Comparison of ENCODE assay signal across 22 cellular contexts in genomic region chr7:137689761-137690160, GRCh38.
DNase-seq lines count a peak whose midpoint lies in the region; ATAC-seq, FAIRE-seq and TF ChIP-seq lines count a peak whose summit lies in the region.
"Had no signal": no experiment of that assay in that cellular context is flagged by ENCODE, and none has a peak within 500 bp of the region (broad histone marks: within the 10 kb centered on the region; RNA-seq: fewer than 3 reads in every experiment).

No MANE protein-coding gene starts in this region.

- H3K79me2 ChIP-seq in GM23338 (replicated peaks; ENCODE audit: insufficient read depth), result no peaks in the 10 kb centered on the region

- no peak overlapping the region for H3K27ac ChIP-seq in GM23338 (ENCODE audit: low read depth)
- H3K27ac ChIP-seq: BLaER1 treated with 17β-estradiol and CSF1 and Interleukin-3, amounts not matched to agents 10 nM and 100 nM; C4-2B had no signal

- H3K27me3 ChIP-seq in GM23338 (ENCODE audit: insufficient read depth), result no peaks in the 10 kb centered on the region
- H3K27me3 ChIP-seq: BLaER1 treated with 17β-estradiol and CSF1 and Interleukin-3, amounts not matched to agents 10 nM and 100 nM had no signal

- TF ChIP-seq CTCF in GM23338 (conservative IDR thresholded peaks at IDR 0.05; ENCODE audit: low read depth in 2 of 2) (no peak), neural crest cell (conservative IDR thresholded peaks at IDR 0.05) (no peak)

- H3K9me2 ChIP-seq in GM23338 (ENCODE audit: insufficient read depth), result peaks cover 7% of the 10 kb centered on the region; the same call in 1 of the 2 replicates

- H2AFZ ChIP-seq in GM23338, result 0 out of 2 replicates have a peak overlapping the region, but pooled peaks have one; percentile 9

- DNase-seq in GM23338 (ENCODE audit: low spot score) (no peak), dermis blood vessel endothelial cell (peak; percentile 54), neural crest cell (ENCODE audit: low read depth, low spot score) (no peak), GM19239 (ENCODE audit: insufficient read length, low spot score) (no peak), medulla oblongata (ENCODE audit: extremely low spot score) (no peak), HK-2 (ENCODE audit: unreplicated experiment) (no peak), iPS-NIHi7 (ENCODE audit: extremely low spot score) (no peak)
- DNase-seq: 8988T; AML-193; Caco-2; Calu3; CD4-positive, alpha-beta T cell; CD8-positive, alpha-beta T cell; DMS79 treated with DMSO at 0.1 percent for 48 hours; GF-D8 had no signal

- H3K27ac Mint-ChIP-seq in GM23338 (no peak overlapping the region), neural crest cell (ENCODE audit: unreplicated experiment) (peak overlapping the region; percentile 24)
- H3K27ac Mint-ChIP-seq: B cell; CD4-positive, alpha-beta T cell; CD8-positive, alpha-beta T cell had no signal

- H3K4me1 ChIP-seq in GM23338 (ENCODE audit: insufficient read depth), result 0 out of 2 replicates have a peak, but pooled peaks cover 6% of the 10 kb centered on the region
- H3K4me1 ChIP-seq: Caco-2 had no signal

- H3K9me3 Mint-ChIP-seq in GM23338 (no peaks in the 10 kb centered on the region), neural crest cell (no peaks in the 10 kb centered on the region)
- H3K9me3 Mint-ChIP-seq: CD4-positive, alpha-beta T cell; CD8-positive, alpha-beta T cell had no signal

- ATAC-seq in GM23338, result no peak
- ATAC-seq: CD8-positive, alpha-beta T cell had no signal

- H3K4me1 Mint-ChIP-seq in GM23338 (no peaks in the 10 kb centered on the region; the same call in 1 of the 3 replicates), neural crest cell (no peaks in the 10 kb centered on the region)
- H3K4me1 Mint-ChIP-seq: B cell had no signal

- H3K4me3 ChIP-seq in GM23338, result no peak overlapping the region
- H3K4me3 ChIP-seq: BLaER1 treated with 17β-estradiol and CSF1 and Interleukin-3, amounts not matched to agents 10 nM and 100 nM had no signal

- H3K4me3 Mint-ChIP-seq in GM23338 (no peak overlapping the region), neural crest cell (no peak overlapping the region)
- H3K4me3 Mint-ChIP-seq: B cell; CD4-positive, alpha-beta T cell; CD8-positive, alpha-beta T cell had no signal

- H4K20me1 ChIP-seq in GM23338 (replicated peaks; ENCODE audit: insufficient read depth), result no peaks in the 10 kb centered on the region
- H4K20me1 ChIP-seq: BLaER1 treated with 17β-estradiol and CSF1 and Interleukin-3, amounts not matched to agents 10 nM and 100 nM had no signal

- H3K36me3 Mint-ChIP-seq in GM23338 (ENCODE audit: low read depth), result no peaks in the 10 kb centered on the region
- H3K36me3 Mint-ChIP-seq in neural crest cell (ENCODE audit: low read depth), result no peaks in the 10 kb centered on the region
- H3K36me3 Mint-ChIP-seq: CD8-positive, alpha-beta T cell had no signal

- no peak overlapping the region for H3K4me2 ChIP-seq in GM23338
- H3K4me2 ChIP-seq: BLaER1 treated with 17β-estradiol and CSF1 and Interleukin-3, amounts not matched to agents 10 nM and 100 nM had no signal

- FAIRE-seq in GM19239 (lab: Jason Lieb, UNC), result no peak
- FAIRE-seq: A204.1, D721Med, G401.6, GM12891 had no signal

- H3F3A ChIP-seq in GM23338 (replicated peaks; ENCODE audit: low read depth), result no peaks in the 10 kb centered on the region

- H3K27me3 Mint-ChIP-seq in GM23338 (ENCODE audit: insufficient read depth, low read depth, poor library complexity) (no peaks in the 10 kb centered on the region), neural crest cell (ENCODE audit: low read depth) (no peaks in the 10 kb centered on the region)

- no peaks in the 10 kb centered on the region for H3K36me3 ChIP-seq in GM23338 (ENCODE audit: insufficient read depth)
- H3K36me3 ChIP-seq: BLaER1 treated with 17β-estradiol and CSF1 and Interleukin-3, amounts not matched to agents 10 nM and 100 nM had no signal

TF ChIP-seq in GM23338, 12 proteins besides CTCF, POLR2A, EP300 and RAD21 (continues in another document):
- TF ChIP-seq ZNF331 (CRISPR knock-in tag; IDR thresholded peaks at IDR 0.05; ENCODE audit: low read depth) (no peak), REST (IDR thresholded peaks at IDR 0.05; ENCODE audit: unreplicated experiment) (no peak), ZNF462 (CRISPR knock-in tag; IDR thresholded peaks at IDR 0.05) (no peak), STAT1 (IDR thresholded peaks at IDR 0.05; ENCODE audit: unreplicated experiment) (no peak), ZNF114 (CRISPR knock-in tag; IDR thresholded peaks at IDR 0.05) (no peak), CREB1 (CRISPR knock-in tag; IDR thresholded peaks at IDR 0.05; ENCODE audit: low read depth) (no peak), EZH2phosphoT487 (IDR thresholded peaks at IDR 0.05; ENCODE audit: unreplicated experiment) (no peak)
